ENCODE assay signal across 28 cellular contexts in the genomic region with DNA sequence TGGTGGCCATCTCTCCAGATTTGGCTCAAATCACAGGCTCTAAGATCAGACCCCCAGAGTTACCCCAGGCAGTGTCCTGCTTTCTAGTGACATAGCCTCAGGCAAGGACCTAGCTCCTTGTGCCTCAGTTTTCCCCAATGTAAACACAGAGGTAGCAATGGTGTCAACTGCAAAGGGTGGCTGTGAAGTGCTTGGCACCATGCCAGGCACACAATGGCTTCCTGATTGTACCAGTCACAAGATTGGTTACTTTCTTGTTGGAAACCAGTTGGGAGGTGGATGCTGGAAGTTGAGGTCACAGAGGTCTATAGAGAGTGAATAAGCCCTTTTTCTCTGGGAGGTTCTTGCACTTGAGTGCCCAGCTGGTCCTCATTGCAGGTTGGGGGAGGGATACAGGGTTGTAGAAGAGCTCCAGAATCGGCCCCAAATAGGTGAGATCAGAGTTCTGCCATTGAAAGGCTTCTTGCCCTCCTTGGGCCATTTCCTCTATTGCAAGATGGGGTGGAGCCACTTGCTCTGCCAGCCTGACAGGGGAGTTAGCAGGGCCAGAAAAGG. TPM values are rescaled to one million over a fixed set of nuclear protein-coding genes. Genes with fewer than 3 reads are reported as not detected.
DNase-seq lines count a peak whose midpoint lies in the region; ATAC-seq lines count a peak whose summit lies in the region.
"Had no signal": no experiment of that assay in that cellular context is flagged by ENCODE, and none has a peak within 500 bp of the region (broad histone marks: within the 10 kb centered on the region; RNA-seq: fewer than 3 reads in every experiment).

No MANE protein-coding gene starts in this region.

- no peaks in the 10 kb centered on the region for H3K27me3 Mint-ChIP-seq in activated naive CD8-positive, alpha-beta T cell
- H3K27me3 Mint-ChIP-seq in activated naive CD8-positive, alpha-beta T cell treated with anti-CD3 and anti-CD28 coated beads for 36 hours: peaks cover 3% of the 10 kb centered on the region

- ATAC-seq in left cardiac atrium (no peak), GM19023 (IDR thresholded peaks at IDR 0.05; ENCODE audit: unreplicated experiment) (no peak)
- ATAC-seq: activated CD4-positive, CD25-positive, alpha-beta regulatory T cell treated with anti-CD3 and anti-CD28 coated beads, Interleukin-2, amount 50 U/mL, for 24 hours; activated CD8-positive, alpha-beta T cell treated with anti-CD3 and anti-CD28 coated beads, Interleukin-2, amount 10 ng/mL, durations not matched to agents 7 days and 5 days; foreskin keratinocyte; naive thymus-derived CD4-positive, alpha-beta T cell; pancreas had no signal

- no peak for DNase-seq in activated naive CD8-positive, alpha-beta T cell treated with anti-CD3 and anti-CD28 coated beads for 36 hours
- DNase-seq in NCI-H69 (lab: John Stamatoyannopoulos, UW) (peak; percentile 54), dermis blood vessel endothelial cell (peak; percentile 13), left cardiac atrium (no peak)
- no peak for DNase-seq in stimulated activated CD8-positive, alpha-beta memory T cell treated with anti-CD3 and anti-CD28 coated beads, Interleukin-4, amount 100 ng/mL, for 48 hours
- DNase-seq: activated CD8-positive, alpha-beta T cell treated with anti-CD3 and anti-CD28 coated beads, Interleukin-2, amount 10 ng/mL, durations not matched to agents 7 days and 5 days; activated effector memory CD4-positive, alpha-beta T cell treated with anti-CD3 and anti-CD28 coated beads, Interleukin-2, amount 50 U/mL, for 16 hours; effector memory CD4-positive, alpha-beta T cell; EL; foreskin keratinocyte; immature natural killer cell; left ventricle myocardium inferior; naive thymus-derived CD4-positive, alpha-beta T cell; NCI-H1436 treated with DMSO at 0.1 percent for 48 hours; NCI-H2227 treated with DMSO at 0.1 percent for 48 hours; SHP77 treated with DMSO at 0.1 percent for 48 hours; stimulated activated CD4-positive, alpha-beta T cell treated with anti-CD3 and anti-CD28 coated beads, Interleukin-4, amount 100 ng/mL, for 4 hours; stimulated activated naive CD4-positive, alpha-beta T cell treated with Interleukin-2 at 50 U/mL for 16 hours had no signal

- H3K4me1 Mint-ChIP-seq in activated naive CD8-positive, alpha-beta T cell (ENCODE audit: low read depth): peaks cover 7% of the 10 kb centered on the region
- peaks cover 6% of the 10 kb centered on the region for H3K4me1 Mint-ChIP-seq in activated naive CD8-positive, alpha-beta T cell treated with anti-CD3 and anti-CD28 coated beads for 36 hours

- no peak overlapping the region for H3K27ac Mint-ChIP-seq in activated naive CD8-positive, alpha-beta T cell
- no peak overlapping the region for H3K27ac Mint-ChIP-seq in activated naive CD8-positive, alpha-beta T cell treated with anti-CD3 and anti-CD28 coated beads for 36 hours
- H3K27ac Mint-ChIP-seq: activated CD8-positive, alpha-beta T cell treated with anti-CD3 and anti-CD28 coated beads, Interleukin-2, amount 10 ng/mL, durations not matched to agents 7 days and 5 days; immature natural killer cell; mesothelial cell of epicardium had no signal

- H3K36me3 Mint-ChIP-seq in activated naive CD8-positive, alpha-beta T cell: no peaks in the 10 kb centered on the region
- peaks cover 11% of the 10 kb centered on the region for H3K36me3 Mint-ChIP-seq in activated naive CD8-positive, alpha-beta T cell treated with anti-CD3 and anti-CD28 coated beads for 36 hours
- H3K36me3 Mint-ChIP-seq: immature natural killer cell, mesothelial cell of epicardium had no signal

- no peaks in the 10 kb centered on the region for H3K9me3 Mint-ChIP-seq in activated naive CD8-positive, alpha-beta T cell (ENCODE audit: low read depth)
- H3K9me3 Mint-ChIP-seq in activated naive CD8-positive, alpha-beta T cell treated with anti-CD3 and anti-CD28 coated beads for 36 hours: no peaks in the 10 kb centered on the region
- H3K9me3 Mint-ChIP-seq: immature natural killer cell; mesothelial cell of epicardium; naive thymus-derived CD4-positive, alpha-beta T cell had no signal

- H3K27ac ChIP-seq in temporal lobe (ENCODE audit: low read depth, low read length): peak overlapping the region; percentile 93
- H3K27ac ChIP-seq: brain microvascular endothelial cell, C4-2B, foreskin keratinocyte, hepatocyte, left ventricle myocardium inferior, pancreas, right atrium auricular region had no signal

- intact Hi-C loops in left cardiac atrium (cut with DNase I): loop anchor here in 1 of 2 donors (5.0 kb wide), 1 partner anchor 39 kb away; the partner anchor contains the start of gene REXO4

- H3K4me3 Mint-ChIP-seq in activated naive CD8-positive, alpha-beta T cell: peak overlapping the region; percentile 12
- H3K4me3 Mint-ChIP-seq in activated naive CD8-positive, alpha-beta T cell treated with anti-CD3 and anti-CD28 coated beads for 36 hours: no peak overlapping the region
- H3K4me3 Mint-ChIP-seq: activated CD8-positive, alpha-beta T cell treated with anti-CD3 and anti-CD28 coated beads, Interleukin-2, amount 10 ng/mL, durations not matched to agents 7 days and 5 days; mesothelial cell of epicardium had no signal

RNA-seq across cellular contexts. Expression of gene STKLD1, which starts 2.3 kb away (rescaled TPM):
- under 1 TPM; 0.16 to 0.31 TPM for total RNA-seq in activated naive CD8-positive, alpha-beta T cell treated with anti-CD3 and anti-CD28 coated beads for 36 hours
- total RNA-seq in dermis blood vessel endothelial cell (0.47 and 1.2 TPM in 2 replicates), temporal lobe (1.2 TPM), left cardiac atrium (1 to 10 TPM in 1 of 2 donors, under 1 TPM in 1; 0.77 to 1.1 TPM)
- total RNA-seq: left ventricle myocardium inferior had no signal

RNA-seq across cellular contexts. Expression of gene SURF4, which starts 2.6 kb away (rescaled TPM):
- 100 to 1,000 TPM; 197 to 198 TPM for total RNA-seq in activated naive CD8-positive, alpha-beta T cell treated with anti-CD3 and anti-CD28 coated beads for 36 hours
- total RNA-seq in dermis blood vessel endothelial cell: 370 and 397 TPM in 2 replicates
- 54.1 TPM for total RNA-seq in temporal lobe
- total RNA-seq in left cardiac atrium: 100 to 1,000 TPM in 1 of 2 donors, 10 to 100 TPM in 1; 95.4 to 127 TPM

RNA-seq across cellular contexts. Expression of gene SURF2, which starts 22.1 kb away (rescaled TPM):
- total RNA-seq in activated naive CD8-positive, alpha-beta T cell treated with anti-CD3 and anti-CD28 coated beads for 36 hours: 10 to 100 TPM; 30.7 to 32.2 TPM
- total RNA-seq in dermis blood vessel endothelial cell (11.2 and 11.7 TPM in 2 replicates), temporal lobe (11.8 TPM), left cardiac atrium (10 to 100 TPM; 10.6 to 15.5 TPM)

RNA-seq across cellular contexts. Expression of gene SURF1, which starts 22.2 kb away (rescaled TPM):
- 10 to 100 TPM; 25.4 to 26.6 TPM for total RNA-seq in activated naive CD8-positive, alpha-beta T cell treated with anti-CD3 and anti-CD28 coated beads for 36 hours
- 15.3 and 31.1 TPM in 2 replicates for total RNA-seq in dermis blood vessel endothelial cell
- total RNA-seq in temporal lobe: 10.6 TPM
- total RNA-seq in left cardiac atrium: 10 to 100 TPM; 34.1 to 42.5 TPM

RNA-seq across cellular contexts. Expression of gene RPL7A, which starts 30.5 kb away (rescaled TPM):
- 1,000 to 10,000 TPM; 3,142 to 3,195 TPM for total RNA-seq in activated naive CD8-positive, alpha-beta T cell treated with anti-CD3 and anti-CD28 coated beads for 36 hours
- total RNA-seq in dermis blood vessel endothelial cell: 1,936 and 2,833 TPM in 2 replicates
- 837 TPM for total RNA-seq in temporal lobe
- total RNA-seq in left cardiac atrium: 1,000 to 10,000 TPM; 1,074 to 1,076 TPM

Comparison
In these comparisons a context has a peak if more than half of its experiments do, and no peak if none do; other contexts are left out.
1. DNase-seq: peak in NCI-H69 (single experiment) and dermis blood vessel endothelial cell (single experiment); none in activated naive CD8-positive, alpha-beta T cell treated with anti-CD3 and anti-CD28 coated beads for 36 hours (single experiment), stimulated activated CD8-positive, alpha-beta memory T cell treated with anti-CD3 and anti-CD28 coated beads, Interleukin-4, amount 100 ng/mL, for 48 hours (single experiment) and left cardiac atrium (single experiment).